Comparison of ENCODE assay signal across 30 cellular contexts in genomic region chr15:41852736-41853135, GRCh38.
"Had no signal": no experiment of that assay in that cellular context is flagged by ENCODE, and none has a peak within 500 bp of the region (broad histone marks: within the 10 kb centered on the region; RNA-seq: fewer than 3 reads in every experiment).

No MANE protein-coding gene starts in this region.

- H3K27ac ChIP-seq: ascending aorta, cardiac muscle cell, colonic mucosa, gastrocnemius medialis, left lung, lower lobe of right lung, parathyroid adenoma, right atrium auricular region, stomach, thyroid gland, upper lobe of right lung, VCaP had no signal

- H3K36me3 ChIP-seq: cardiac muscle cell, colonic mucosa had no signal

- H3K27me3 ChIP-seq: ascending aorta, cardiac muscle cell, colonic mucosa, left lung, right atrium auricular region, thyroid gland, upper lobe of right lung had no signal

- H3K27me3 Mint-ChIP-seq: brain; naive thymus-derived CD8-positive, alpha-beta T cell had no signal

- ATAC-seq: gastrocnemius medialis; naive thymus-derived CD8-positive, alpha-beta T cell; stimulated activated naive B cell treated with anti-CD40 and anti-IgM and Interleukin-4, amounts not matched to agents 10 μg/mL and 1 μg/mL and 100 μg/mL, for 72 hours had no signal

- H3K9me3 ChIP-seq: ascending aorta, colonic mucosa, gastrocnemius medialis, left lung, lower lobe of right lung, right atrium auricular region, stomach, thyroid gland, upper lobe of right lung had no signal

- H2AFZ ChIP-seq: parathyroid adenoma had no signal

- H3K36me3 Mint-ChIP-seq: activated naive CD8-positive, alpha-beta T cell treated with anti-CD3 and anti-CD28 coated beads, Interleukin-2, amount 10 ng/mL, durations not matched to agents 7 days and 5 days; brain had no signal

- H3K4me3 Mint-ChIP-seq: activated naive CD4-positive, alpha-beta T cell treated with anti-CD3 and anti-CD28 coated beads for 36 hours; activated naive CD8-positive, alpha-beta T cell treated with anti-CD3 and anti-CD28 coated beads, Interleukin-2, amount 10 ng/mL, durations not matched to agents 7 days and 5 days; activated T-helper 1 cell treated with anti-CD3 and anti-CD28 coated beads, Interleukin-12 subunit alpha, Interleukin-12 subunit beta, Interleukin-2, Interleukin-4 antibody, amounts not matched to agents 30 ng/mL and 10 ng/mL and 1 ng/mL, durations not matched to agents 14 hours and 24 hours and 36 hours; brain; naive thymus-derived CD8-positive, alpha-beta T cell; neural crest cell; stimulated activated naive B cell treated with anti-CD40 and anti-IgM and Interleukin-4, amounts not matched to agents 10 μg/mL and 1 μg/mL and 100 μg/mL, for 72 hours had no signal

- H3K4me1 ChIP-seq: ascending aorta, colonic mucosa, gastrocnemius medialis, parathyroid adenoma, right atrium auricular region, upper lobe of right lung had no signal

- H3K4me1 Mint-ChIP-seq: activated naive CD8-positive, alpha-beta T cell treated with anti-CD3 and anti-CD28 coated beads, Interleukin-2, amount 10 ng/mL, durations not matched to agents 7 days and 5 days had no signal

- DNase-seq: activated CD4-positive, alpha-beta T cell treated with anti-CD3 and anti-CD28 coated beads for 48 hours; activated CD4-positive, alpha-beta T cell treated with anti-CD3 and anti-CD28 coated beads, Interleukin-2, amount 50 U/mL, for 48 hours; activated CD8-positive, alpha-beta memory T cell treated with anti-CD3 and anti-CD28 coated beads for 24 hours; activated effector memory CD4-positive, alpha-beta T cell treated with anti-CD3 and anti-CD28 coated beads, Interleukin-2, amount 50 U/mL, for 16 hours; activated naive CD4-positive, alpha-beta T cell treated with anti-CD3 and anti-CD28 coated beads for 36 hours; activated naive CD8-positive, alpha-beta T cell treated with anti-CD3 and anti-CD28 coated beads, Interleukin-2, amount 10 ng/mL, durations not matched to agents 7 days and 5 days; cerebellar nuclear complex; colonic mucosa; effector CD8-positive, alpha-beta T cell; gastrocnemius medialis; glutamatergic neuron; left lung; lower lobe of right lung; mesenchymal stem cell; naive thymus-derived CD8-positive, alpha-beta T cell; occipital lobe; stimulated activated CD4-positive, alpha-beta T cell treated with anti-CD3 and anti-CD28 coated beads, Interleukin-15, amount 100 ng/mL, for 24 hours; stimulated activated CD4-positive, alpha-beta T cell treated with anti-CD3 and anti-CD28 coated beads, Interleukin-2, amount 100 ng/mL, for 24 hours; stimulated activated naive B cell treated with anti-CD40 and anti-IgM and Interleukin-4, amounts not matched to agents 10 μg/mL and 1 μg/mL and 100 μg/mL, for 72 hours; stomach; upper lobe of right lung had no signal

- H3K4me3 ChIP-seq: ascending aorta, cardiac muscle cell, colonic mucosa, gastrocnemius medialis, left lung, lower lobe of right lung, right atrium auricular region, stomach, thyroid gland, upper lobe of right lung had no signal

- H3K9me3 Mint-ChIP-seq: activated naive CD4-positive, alpha-beta T cell treated with anti-CD3 and anti-CD28 coated beads for 36 hours; activated naive CD8-positive, alpha-beta T cell treated with anti-CD3 and anti-CD28 coated beads, Interleukin-2, amount 10 ng/mL, durations not matched to agents 7 days and 5 days; activated T-helper 1 cell treated with anti-CD3 and anti-CD28 coated beads, Interleukin-12 subunit alpha, Interleukin-12 subunit beta, Interleukin-2, Interleukin-4 antibody, amounts not matched to agents 30 ng/mL and 10 ng/mL and 1 ng/mL, durations not matched to agents 14 hours and 24 hours and 36 hours; brain; naive thymus-derived CD8-positive, alpha-beta T cell; neural crest cell; stimulated activated naive B cell treated with anti-CD40 and anti-IgM and Interleukin-4, amounts not matched to agents 10 μg/mL and 1 μg/mL and 100 μg/mL, for 72 hours had no signal

- H3K27ac Mint-ChIP-seq: activated naive CD4-positive, alpha-beta T cell treated with anti-CD3 and anti-CD28 coated beads for 36 hours; activated naive CD8-positive, alpha-beta T cell treated with anti-CD3 and anti-CD28 coated beads, Interleukin-2, amount 10 ng/mL, durations not matched to agents 7 days and 5 days; activated T-helper 1 cell treated with anti-CD3 and anti-CD28 coated beads, Interleukin-12 subunit alpha, Interleukin-12 subunit beta, Interleukin-2, Interleukin-4 antibody, amounts not matched to agents 30 ng/mL and 10 ng/mL and 1 ng/mL, durations not matched to agents 14 hours and 24 hours and 36 hours; naive thymus-derived CD8-positive, alpha-beta T cell; stimulated activated naive B cell treated with anti-CD40 and anti-IgM and Interleukin-4, amounts not matched to agents 10 μg/mL and 1 μg/mL and 100 μg/mL, for 72 hours had no signal

- H3K9ac ChIP-seq: parathyroid adenoma had no signal
